10 cellular contexts compared by ENCODE assay signal in the genomic region with DNA sequence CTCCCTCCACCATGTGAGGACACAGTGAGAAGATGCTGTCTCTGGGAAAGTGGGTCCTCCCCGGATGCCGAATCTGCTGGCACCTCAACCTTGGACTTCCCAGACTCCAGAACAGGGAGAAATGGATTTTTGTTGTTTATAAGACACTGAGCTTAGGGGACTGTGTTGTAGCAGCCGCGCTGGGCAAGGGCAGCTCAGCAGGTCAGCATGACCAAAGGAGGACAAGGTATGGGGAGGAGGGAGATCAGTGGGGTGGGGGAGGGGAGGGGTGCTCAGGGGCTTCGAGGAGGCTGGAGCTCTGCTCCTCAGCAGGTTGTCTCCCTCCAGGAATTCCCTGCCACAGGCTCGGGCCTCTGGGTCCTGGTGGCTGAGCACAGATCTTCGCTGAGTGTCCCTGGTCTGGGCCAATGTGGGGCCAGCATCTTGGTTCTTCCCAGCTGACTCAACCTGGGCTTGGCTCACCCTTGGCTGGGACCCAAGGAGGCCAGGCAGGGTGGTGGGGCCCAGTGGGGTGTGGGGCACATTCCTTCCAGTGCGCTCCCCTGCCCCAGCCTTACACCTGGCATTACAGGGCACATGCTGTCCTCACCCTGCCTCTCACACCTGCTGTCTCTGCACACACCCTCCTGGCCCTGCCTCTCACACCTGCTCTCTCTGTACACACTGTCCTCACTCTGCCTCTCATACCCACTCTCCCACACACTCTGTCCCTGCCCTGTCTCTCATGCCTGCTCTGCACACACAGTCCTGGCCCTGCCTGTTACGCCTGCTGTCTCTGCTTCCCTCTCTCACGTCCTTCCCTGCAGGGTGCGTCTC.
DNase-seq lines count a peak whose midpoint lies in the region; ATAC-seq, FAIRE-seq and TF ChIP-seq lines count a peak whose summit lies in the region.
"Had no signal": no experiment of that assay in that cellular context is flagged by ENCODE, and none has a peak within 500 bp of the region (broad histone marks: within the 10 kb centered on the region; RNA-seq: fewer than 3 reads in every experiment).

No MANE protein-coding gene starts in this region.

- no peak overlapping the region for H3K9ac ChIP-seq in K562 (ENCODE audit: insufficient read depth in 1 of 2, low read depth in 2 of 2, low read length in 2 of 2)

- H3K9me3 ChIP-seq in K562 (replicated peaks; ENCODE audit: control insufficient read depth, insufficient read depth, low read depth, low read length) (no peaks in the 10 kb centered on the region), lower lobe of right lung (no peaks in the 10 kb centered on the region)

- no peaks in the 10 kb centered on the region; the same call in 1 of the 2 replicates for H4K20me1 ChIP-seq in K562 (replicated peaks; ENCODE audit: control insufficient read depth, insufficient read depth, low read length)

- FAIRE-seq in K562 (lab: Jason Lieb, UNC) = no peak

- DNase-seq in COLO668 (lab: John Stamatoyannopoulos, UW; ENCODE audit: unreplicated experiment) (peak; percentile 94), NCI-H1417 (lab: John Stamatoyannopoulos, UW) (peak; percentile 83 to 96 (median 88)), K562 (ENCODE audit: extremely low read depth in 1 of 4, low spot score in 3 of 4) (no peak), lower lobe of right lung (peak; percentile 78), RKO (ENCODE audit: low spot score) (no peak)
- DNase-seq: activated CD4-positive, alpha-beta T cell treated with anti-CD3 and anti-CD28 coated beads, Interleukin-2, amount 10 ng/mL, durations not matched to agents 24 days and 14 days; AML-193 had no signal

- in situ Hi-C loops in K562 (cut with MboI) = loop anchor here (10.0 kb wide), 1 partner anchor 1959 kb away; no protein-coding TSS in a partner anchor

- no TSS peak for BruUV-seq in K562 (replicated peaks; lab: Mats Ljungman, UMichigan)

- no peak for ATAC-seq in K562
- peak; percentile 88 to 90 for ATAC-seq in lower lobe of right lung
- no peak for ATAC-seq in GM18873 (IDR thresholded peaks at IDR 0.05; ENCODE audit: low FRiP score, unreplicated experiment)
- ATAC-seq in GM21367 (IDR thresholded peaks at IDR 0.05; ENCODE audit: unreplicated experiment) = no peak
- no peak for ATAC-seq in GM21737 (IDR thresholded peaks at IDR 0.05; ENCODE audit: unreplicated experiment)

- TF ChIP-seq RAD21 in K562 (CRISPR knock-in tag; conservative IDR thresholded peaks at IDR 0.05 in 1 of 2, IDR thresholded peaks at IDR 0.05 in 1 of 2) = no peak

- H3K27ac ChIP-seq in K562 (ENCODE audit: extremely low read depth, low read depth, low read length) (no peak overlapping the region), lower lobe of right lung (peak overlapping the region; percentile 67)

- no peak overlapping the region for H2AFZ ChIP-seq in K562 (ENCODE audit: low read depth, low read length)

- H3K4me1 ChIP-seq in K562 (replicated peaks in 1 of 2; ENCODE audit: control insufficient read depth in 2 of 2, insufficient read depth in 2 of 2, low read length in 2 of 2) (no peaks in the 10 kb centered on the region), lower lobe of right lung (peaks cover 5% of the 10 kb centered on the region)

- no peak overlapping the region for H3K4me3 ChIP-seq in K562
- H3K4me3 ChIP-seq in lower lobe of right lung = no peak overlapping the region

- 1% methylated on average over 9 of the region's 11 CpGs for WGBS in K562 (ENCODE audit: insufficient coverage, low coverage, missing lambda C conversion rate)

- intact Hi-C loops in K562 (cut with micrococcal nuclease) (no loop called here), lower lobe of right lung (cut with DNase I) (no loop called here)

- CTCF ChIA-PET in K562 (lab: Yijun Ruan, JAX; ENCODE audit: low intra/inter-chr PET ratio) = no interaction called here

- TF ChIP-seq CTCF in K562 (IDR thresholded peaks at IDR 0.05 in 2 of 3, conservative IDR thresholded peaks at IDR 0.05 in 1 of 3; ENCODE audit: insufficient read depth in 2 of 3, low read depth in 1 of 3, low read length in 3 of 3) (no peak), lower lobe of right lung (IDR thresholded peaks at IDR 0.05) (no peak)

- no peaks in the 10 kb centered on the region for H3K36me3 ChIP-seq in K562 (ENCODE audit: control insufficient read depth, insufficient read depth, low read length)
- no peaks in the 10 kb centered on the region for H3K36me3 ChIP-seq in lower lobe of right lung

- TF ChIP-seq POLR2A in K562 (conservative IDR thresholded peaks at IDR 0.05) = no peak

- POLR2A ChIA-PET in K562 (lab: Yijun Ruan, JAX) = no interaction called here

- H3K27me3 ChIP-seq in K562 (ENCODE audit: control insufficient read depth in 2 of 2, insufficient read depth in 2 of 2, low read length in 2 of 2) (peaks cover 0 to 8% of the 10 kb centered on the region in 2 experiments; a peak in 2 of 5 replicates), lower lobe of right lung (ENCODE audit: low read depth) (no peaks in the 10 kb centered on the region)

- H3K4me2 ChIP-seq in K562 (ENCODE audit: insufficient read depth, low read length) = no peak overlapping the region

- H3K79me2 ChIP-seq in K562 (ENCODE audit: control insufficient read depth, insufficient read depth, low read length) = no peaks in the 10 kb centered on the region

- no peak for TF ChIP-seq EP300 in K562 (IDR thresholded peaks at IDR 0.05; ENCODE audit: low read length)

- no peaks in the 10 kb centered on the region for H3K9me1 ChIP-seq in K562 (ENCODE audit: control insufficient read depth, insufficient read depth, low read length)

TF ChIP-seq in K562, 482 proteins besides CTCF, POLR2A, EP300 and RAD21:
- TF ChIP-seq ZNF184 (CRISPR knock-in tag; IDR thresholded peaks at IDR 0.05) = no peak
- TF ChIP-seq GTF2A2 (tag; IDR thresholded peaks at IDR 0.05) = no peak
- peak; percentile 18; the same call in 1 of the 2 replicates for TF ChIP-seq ZNF263 (CRISPR knock-in tag; IDR thresholded peaks at IDR 0.05; ENCODE audit: borderline replicate concordance)
- TF ChIP-seq TEAD2 (tag; IDR thresholded peaks at IDR 0.05) = no peak
- TF ChIP-seq MXI1 (IDR thresholded peaks at IDR 0.05; ENCODE audit: low read depth, low read length) = no peak

Comparison
In these comparisons a context has a peak if more than half of its experiments do, and no peak if none do; other contexts are left out.
1. DNase-seq: peak in COLO668 (single experiment), NCI-H1417 (3 of 3) and lower lobe of right lung (single experiment); none in K562 (0 of 4) and RKO (single experiment).
2. ATAC-seq: peak in lower lobe of right lung (2 of 2); none in K562 (single experiment), GM18873 (single experiment), GM21367 (single experiment) and GM21737 (single experiment).